6 cellular contexts compared by ENCODE assay signal in genomic region chr22:50581950-50582561, GRCh38. TPM values are rescaled to one million over a fixed set of nuclear protein-coding genes. Genes with fewer than 3 reads are reported as not detected.
A peak's percentile ranks its signal among the peaks of the same experiment; 100 is the strongest.
DNase-seq lines count a peak whose midpoint lies in the region; ATAC-seq and TF ChIP-seq lines count a peak whose summit lies in the region.

No MANE protein-coding gene starts in this region.

- H4K20me1 ChIP-seq in OCI-LY3 (ENCODE audit: insufficient read depth, low read length): no peaks in the 10 kb centered on the region

- no peak for TF ChIP-seq CTCF in OCI-LY3 (IDR thresholded peaks at IDR 0.05; ENCODE audit: low read depth, low read length)
- no peak for TF ChIP-seq CTCF in gastrocnemius medialis (IDR thresholded peaks at IDR 0.05 in 4 of 5, conservative IDR thresholded peaks at IDR 0.05 in 1 of 5)

- H3K4me1 ChIP-seq in OCI-LY3 (ENCODE audit: low read length) (peaks cover 11% of the 10 kb centered on the region), gastrocnemius medialis (peaks cover 27 to 46% of the 10 kb centered on the region in 2 donors)
- peaks cover 24% of the 10 kb centered on the region for H3K4me1 ChIP-seq in effector memory CD4-positive, alpha-beta T cell (ENCODE audit: control insufficient read depth, insufficient read depth, low read length, poor library complexity, severe bottlenecking)

- H3K36me3 ChIP-seq in OCI-LY3 (replicated peaks; ENCODE audit: low read depth, low read length): no peaks in the 10 kb centered on the region
- H3K36me3 ChIP-seq in effector memory CD4-positive, alpha-beta T cell (ENCODE audit: control insufficient read depth, insufficient read depth, low read length): peaks cover 11% of the 10 kb centered on the region
- H3K36me3 ChIP-seq in gastrocnemius medialis: peaks cover 0 to 7% of the 10 kb centered on the region in 2 donors

- H3K4me2 ChIP-seq in OCI-LY3 (ENCODE audit: low read length): peak overlapping the region; percentile 88

- ATAC-seq in GM19328 (IDR thresholded peaks at IDR 0.05; ENCODE audit: unreplicated experiment) (peak; percentile 23), gastrocnemius medialis (no peak), HG03342 (IDR thresholded peaks at IDR 0.05; ENCODE audit: unreplicated experiment) (no peak)

- H3K27ac ChIP-seq in OCI-LY3 (ENCODE audit: low read length) (peak overlapping the region; percentile 88), gastrocnemius medialis (peak overlapping the region; percentile 89 to 98 (median 96))
- peak overlapping the region; percentile 90 for H3K27ac ChIP-seq in effector memory CD4-positive, alpha-beta T cell (ENCODE audit: insufficient read depth, low read length, poor library complexity, severe bottlenecking)

- peaks cover 18% of the 10 kb centered on the region for H3K79me2 ChIP-seq in OCI-LY3 (ENCODE audit: low read length)

- H3K27me3 ChIP-seq in OCI-LY3 (ENCODE audit: low read depth, low read length) (no peaks in the 10 kb centered on the region), gastrocnemius medialis (no peaks in the 10 kb centered on the region)
- no peaks in the 10 kb centered on the region for H3K27me3 ChIP-seq in effector memory CD4-positive, alpha-beta T cell (replicated peaks; ENCODE audit: control insufficient read depth, insufficient read depth, low read length, poor library complexity, severe bottlenecking)

- no peak for DNase-seq in effector memory CD4-positive, alpha-beta T cell
- DNase-seq in gastrocnemius medialis: no peak
- DNase-seq in posterior vena cava (ENCODE audit: low spot score): no peak

- no peaks in the 10 kb centered on the region for H3K9me3 ChIP-seq in OCI-LY3 (ENCODE audit: insufficient read depth, low read length)
- no peaks in the 10 kb centered on the region for H3K9me3 ChIP-seq in effector memory CD4-positive, alpha-beta T cell (ENCODE audit: control insufficient read depth, low read length)
- no peaks in the 10 kb centered on the region for H3K9me3 ChIP-seq in gastrocnemius medialis

- in situ Hi-C loops in gastrocnemius medialis (cut with MboI; ENCODE audit: low sequenced_read_pairs in 4 of 4): no loop called here

- intact Hi-C loops in gastrocnemius medialis (cut with DNase I; ENCODE audit: low total_unique reads) (loop anchor here (1.0 to 2.0 kb wide), 2 partner anchors 20 to 73 kb away; partner anchors contain the start of genes NCAPH2 and SYCE3), posterior vena cava (cut with DNase I) (no loop called here)

- H3K9ac ChIP-seq in OCI-LY3 (ENCODE audit: low read length): peak overlapping the region; percentile 93

- no peak for TF ChIP-seq POLR2A in gastrocnemius medialis (IDR thresholded peaks at IDR 0.05)

- peak overlapping the region; percentile 62; the same call in 1 of the 2 replicates for H2AFZ ChIP-seq in OCI-LY3 (ENCODE audit: low read depth, low read length)

- H3K4me3 ChIP-seq in OCI-LY3 (ENCODE audit: low read length) (peak overlapping the region; percentile 91), gastrocnemius medialis (peak overlapping the region; percentile 61 to 79 (median 70))
- peak overlapping the region; percentile 58 for H3K4me3 ChIP-seq in effector memory CD4-positive, alpha-beta T cell (ENCODE audit: insufficient read depth, low read depth, low read length, poor library complexity, severe bottlenecking)

RNA-seq across cellular contexts. Expression of gene CHKB, which starts 0.6 kb away (rescaled TPM):
- total RNA-seq in gastrocnemius medialis (10 to 100 TPM; 10.8 to 39.7 (median 24.4) TPM), posterior vena cava (10 to 100 TPM; 30.1 to 31.6 TPM)

RNA-seq across cellular contexts. Expression of gene CPT1B, which starts 3.8 kb away (rescaled TPM):
- 100 to 1,000 TPM in 1 of 4 donors, 10 to 100 TPM in 3; 53.4 to 134 (median 63.7) TPM for total RNA-seq in gastrocnemius medialis
- total RNA-seq in posterior vena cava: 1 to 10 TPM; 6.0 to 8.1 TPM

RNA-seq across cellular contexts. Expression of gene MAPK8IP2, which starts 18.5 kb away (rescaled TPM):
- under 1 TPM; 0.39 to 0.85 (median 0.47) TPM for total RNA-seq in gastrocnemius medialis
- under 1 TPM; 0.24 to 0.56 TPM for total RNA-seq in posterior vena cava

RNA-seq across cellular contexts. Expression of gene SYCE3, which starts 19.3 kb away (rescaled TPM):
- total RNA-seq in gastrocnemius medialis (not detected), posterior vena cava (not detected)

RNA-seq across cellular contexts. Expression of gene KLHDC7B, which starts 36.4 kb away (rescaled TPM):
- not detected for total RNA-seq in gastrocnemius medialis
- total RNA-seq in posterior vena cava: under 1 TPM; 0.14 to 0.28 TPM

Comparison
In these comparisons a context has a peak if more than half of its experiments do, and no peak if none do; other contexts are left out.
1. RNA of gene CPT1B, which starts 3.8 kb away (total RNA-seq): 53.4 to 134 TPM in gastrocnemius medialis; 6.0 to 8.1 TPM in posterior vena cava; every median in the first group is over 4 times any median in the second.
2. Peak in every context shown above with its lines, with median percentiles within 50 percentile points of each other: H3K27ac ChIP-seq and H3K4me3 ChIP-seq.